11 cellular contexts compared by ENCODE assay signal in genomic region chr19:23913931-23914330, GRCh38. TPM values are rescaled to one million over a fixed set of nuclear protein-coding genes. Genes with fewer than 3 reads are reported as not detected.
DNase-seq lines count a peak whose midpoint lies in the region; ATAC-seq and TF ChIP-seq lines count a peak whose summit lies in the region.
"Had no signal": no experiment of that assay in that cellular context is flagged by ENCODE, and none has a peak within 500 bp of the region (broad histone marks: within the 10 kb centered on the region; RNA-seq: fewer than 3 reads in every experiment).

No MANE protein-coding gene starts in this region.

- H3K9me3 Mint-ChIP-seq in activated T-cell treated with anti-CD3 and anti-CD28 coated beads, Interleukin-2, amount 50 U/mL, for 24 hours, result peaks cover 9% of the 10 kb centered on the region
- peaks cover 1% of the 10 kb centered on the region for H3K9me3 Mint-ChIP-seq in glutamatergic neuron (ENCODE audit: unreplicated experiment)

- no peak for TF ChIP-seq CTCF in glutamatergic neuron (IDR thresholded peaks at IDR 0.05; ENCODE audit: partially characterized antibody, unreplicated experiment)

- H3K27ac Mint-ChIP-seq in activated T-cell treated with anti-CD3 and anti-CD28 coated beads, Interleukin-2, amount 50 U/mL, for 24 hours, result no peak overlapping the region
- H3K27ac Mint-ChIP-seq in T-helper 17 cell (peak overlapping the region; percentile 76), glutamatergic neuron (ENCODE audit: unreplicated experiment) (peak overlapping the region; percentile 69)

- no peak for ATAC-seq in T-helper 17 cell

- peak overlapping the region; percentile 98 for H3K4me3 Mint-ChIP-seq in activated T-cell treated with anti-CD3 and anti-CD28 coated beads, Interleukin-2, amount 50 U/mL, for 24 hours
- peak overlapping the region; percentile 90 for H3K4me3 Mint-ChIP-seq in T-helper 17 cell
- H3K4me3 Mint-ChIP-seq in glutamatergic neuron (ENCODE audit: unreplicated experiment), result peak overlapping the region; percentile 94

- peak overlapping the region; percentile 80 to 92 (median 82) for H3K4me3 ChIP-seq in subcutaneous abdominal adipose tissue (ENCODE audit: low read depth in 1 of 5, low read length in 5 of 5)

- H3K27me3 Mint-ChIP-seq in activated T-cell treated with anti-CD3 and anti-CD28 coated beads, Interleukin-2, amount 50 U/mL, for 24 hours, result peaks cover 3% of the 10 kb centered on the region
- H3K27me3 Mint-ChIP-seq in T-helper 17 cell (no peaks in the 10 kb centered on the region), glutamatergic neuron (ENCODE audit: unreplicated experiment) (no peaks in the 10 kb centered on the region)

- no peak overlapping the region for H3K27ac ChIP-seq in subcutaneous abdominal adipose tissue (ENCODE audit: low read depth, low read length)
- H3K27ac ChIP-seq: cardiac muscle cell, KMS-11, ovary had no signal

- H3K36me3 ChIP-seq in subcutaneous abdominal adipose tissue (ENCODE audit: control insufficient read depth in 5 of 5, insufficient read depth in 5 of 5, low read length in 5 of 5), result no peaks in the 10 kb centered on the region
- H3K36me3 ChIP-seq: cardiac muscle cell, ovary had no signal

- H3K9me3 ChIP-seq in T-helper 17 cell (ENCODE audit: control insufficient read depth, low read length, poor library complexity, severe bottlenecking), result no peaks in the 10 kb centered on the region
- no peaks in the 10 kb centered on the region for H3K9me3 ChIP-seq in subcutaneous abdominal adipose tissue (ENCODE audit: control insufficient read depth in 5 of 5, low read length in 5 of 5)
- H3K9me3 ChIP-seq: ovary had no signal

- no peak for DNase-seq in activated T-cell treated with anti-CD3 and anti-CD28 coated beads, Interleukin-2, amount 50 U/mL, for 24 hours
- DNase-seq in activated T-cell treated with anti-CD3 and anti-CD28 coated beads for 4 hours (no peak), T-helper 17 cell (no peak), glutamatergic neuron (no peak), NCI-H187 (lab: John Stamatoyannopoulos, UW) (no peak), ureter (ENCODE audit: low spot score) (no peak)
- DNase-seq in activated CD8-positive, alpha-beta memory T cell treated with anti-CD3 and anti-CD28 coated beads, Interleukin-2, amount 50 U/mL, for 48 hours, result no peak

- peak overlapping the region in 3 of 5 donors; percentile 13 to 88 (median 50) for H3K9ac ChIP-seq in subcutaneous abdominal adipose tissue (ENCODE audit: low read length in 5 of 5)
- H3K9ac ChIP-seq: KMS-11 had no signal

- peaks cover 47% of the 10 kb centered on the region for H3K36me3 Mint-ChIP-seq in activated T-cell treated with anti-CD3 and anti-CD28 coated beads, Interleukin-2, amount 50 U/mL, for 24 hours (ENCODE audit: low read depth)
- H3K36me3 Mint-ChIP-seq in T-helper 17 cell (ENCODE audit: low read depth), result no peaks in the 10 kb centered on the region
- H3K36me3 Mint-ChIP-seq in glutamatergic neuron (ENCODE audit: unreplicated experiment), result no peaks in the 10 kb centered on the region

- peaks cover 29% of the 10 kb centered on the region for H3K4me1 Mint-ChIP-seq in activated T-cell treated with anti-CD3 and anti-CD28 coated beads, Interleukin-2, amount 50 U/mL, for 24 hours (ENCODE audit: low read depth)
- H3K4me1 Mint-ChIP-seq in T-helper 17 cell (peaks cover 2% of the 10 kb centered on the region), glutamatergic neuron (ENCODE audit: low read depth, unreplicated experiment) (peaks cover 3% of the 10 kb centered on the region)

- peaks cover 0 to 16% (median 12%) of the 10 kb centered on the region in 5 donors for H3K4me1 ChIP-seq in subcutaneous abdominal adipose tissue (ENCODE audit: control insufficient read depth in 5 of 5, insufficient read depth in 5 of 5, low read length in 5 of 5)

- no peaks in the 10 kb centered on the region for H3K27me3 ChIP-seq in subcutaneous abdominal adipose tissue (ENCODE audit: control insufficient read depth in 5 of 5, insufficient read depth in 4 of 5, low read length in 5 of 5)
- H3K27me3 ChIP-seq: cardiac muscle cell, ovary had no signal

RNA-seq across cellular contexts. Expression of gene ZNF726, which starts 0.8 kb away (rescaled TPM):
- total RNA-seq in T-helper 17 cell (1 to 10 TPM; 2.8 to 3.3 TPM), glutamatergic neuron (ENCODE audit: unreplicated experiment) (11.5 TPM), ureter (14.3 TPM)
